ENCODE assay signal across 11 cellular contexts in the genomic region with DNA sequence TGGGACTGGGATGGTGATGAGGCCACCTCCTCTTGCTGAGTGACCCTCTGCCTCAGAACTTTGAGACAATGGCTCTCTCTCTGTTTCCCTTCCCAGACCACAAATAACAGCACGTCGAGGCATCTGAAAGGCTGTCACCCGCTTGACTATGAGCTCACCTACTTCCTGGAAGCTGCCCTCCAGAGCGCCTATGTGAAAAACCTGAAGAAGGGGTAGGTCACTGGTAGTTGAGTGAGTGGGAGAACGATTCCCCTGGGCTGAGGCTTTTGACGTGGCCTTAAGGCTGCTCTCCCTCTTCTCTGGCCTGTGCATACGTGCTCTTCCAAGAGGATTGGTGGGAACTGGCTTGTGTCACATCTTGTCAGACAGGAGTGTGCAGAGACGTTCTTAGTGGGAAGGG. TPM values are rescaled to one million over a fixed set of nuclear protein-coding genes. Genes with fewer than 3 reads are reported as not detected.
A peak's percentile ranks its signal among the peaks of the same experiment; 100 is the strongest.
DNase-seq lines count a peak whose midpoint lies in the region; ATAC-seq and TF ChIP-seq lines count a peak whose summit lies in the region.
"Had no signal": no experiment of that assay in that cellular context is flagged by ENCODE, and none has a peak within 500 bp of the region (broad histone marks: within the 10 kb centered on the region; RNA-seq: fewer than 3 reads in every experiment).

No MANE protein-coding gene starts in this region.

- H2AFZ ChIP-seq in DND-41 (ENCODE audit: low read depth, low read length): no peak overlapping the region

- H3K27ac Mint-ChIP-seq in naive thymus-derived CD8-positive, alpha-beta T cell: peak overlapping the region; percentile 76 to 98 (median 92)

- H3K4me2 ChIP-seq in DND-41 (ENCODE audit: insufficient read depth, low read length): no peak overlapping the region

- peaks cover 19% of the 10 kb centered on the region for H4K20me1 ChIP-seq in DND-41 (ENCODE audit: insufficient read depth, low read length)

- 0 out of 2 replicates have a peak overlapping the region, but pooled peaks have one; percentile 39 for H3K27ac ChIP-seq in DND-41 (ENCODE audit: low read length)
- H3K27ac ChIP-seq: right atrium auricular region, SJSA1 had no signal

- no peaks in the 10 kb centered on the region for H3K4me1 ChIP-seq in DND-41 (ENCODE audit: insufficient read depth, low read length)

- no peaks in the 10 kb centered on the region for H3K9me3 Mint-ChIP-seq in naive thymus-derived CD8-positive, alpha-beta T cell

- no peak overlapping the region for H3K9ac ChIP-seq in DND-41 (ENCODE audit: low read depth, low read length)

- POLR2A ChIA-PET in naive thymus-derived CD8-positive, alpha-beta T cell (lab: Charles Lee): no interaction called here

- H3K4me3 Mint-ChIP-seq in naive thymus-derived CD8-positive, alpha-beta T cell: peak overlapping the region; percentile 23 to 86 (median 68)

- no peak for TF ChIP-seq CTCF in DND-41 (IDR thresholded peaks at IDR 0.05; ENCODE audit: borderline replicate concordance, extremely low read depth, low read length, poor library complexity, severe bottlenecking)

- H3K4me1 Mint-ChIP-seq in naive thymus-derived CD8-positive, alpha-beta T cell: peaks cover 31 to 73% (median 37%) of the 10 kb centered on the region in 4 donors

- H3K9me3 ChIP-seq in DND-41 (ENCODE audit: insufficient read depth, low read length, severe bottlenecking): no peaks in the 10 kb centered on the region
- H3K9me3 ChIP-seq: right atrium auricular region, SJSA1 had no signal

- peaks cover 14% of the 10 kb centered on the region for H3K79me2 ChIP-seq in DND-41 (ENCODE audit: insufficient read depth, low read length)

- H3K36me3 Mint-ChIP-seq in naive thymus-derived CD8-positive, alpha-beta T cell: peaks cover 0 to 39% (median 3%) of the 10 kb centered on the region in 3 donors

- H3K4me3 ChIP-seq in DND-41 (ENCODE audit: low read depth in 1 of 2, low read length in 2 of 2): no peak overlapping the region
- H3K4me3 ChIP-seq: right atrium auricular region, SJSA1 had no signal

- ATAC-seq in DND-41 (ENCODE audit: insufficient read depth, low read depth): no peak
- peak; percentile 32 for ATAC-seq in GM21723 (IDR thresholded peaks at IDR 0.05; ENCODE audit: unreplicated experiment)
- peak; percentile 33 to 47 for ATAC-seq in naive thymus-derived CD8-positive, alpha-beta T cell
- ATAC-seq in HG02763 (IDR thresholded peaks at IDR 0.05; ENCODE audit: unreplicated experiment): no peak

- DNase-seq in DND-41 (no peak), UCSD-AML1 (lab: John Stamatoyannopoulos, UW; ENCODE audit: unreplicated experiment) (peak; percentile 25), GM03348 (ENCODE audit: low spot score) (no peak), kidney glomerular epithelial cell (lab: John Stamatoyannopoulos, UW) (no peak), iPS-NIHi11 (ENCODE audit: low spot score) (no peak)
- peak in 5 of 10 donors; percentile 15 to 41 (median 29) for DNase-seq in naive thymus-derived CD8-positive, alpha-beta T cell
- DNase-seq: NCI-H226 had no signal

- no peaks in the 10 kb centered on the region for H3K27me3 ChIP-seq in DND-41 (ENCODE audit: insufficient read depth, low read length, poor library complexity)
- H3K27me3 ChIP-seq: right atrium auricular region, SJSA1 had no signal

- H3K36me3 ChIP-seq in DND-41 (ENCODE audit: insufficient read depth, low read length): peaks cover 89% of the 10 kb centered on the region

- no peaks in the 10 kb centered on the region for H3K27me3 Mint-ChIP-seq in naive thymus-derived CD8-positive, alpha-beta T cell

RNA-seq across cellular contexts. Expression of gene TTC7A, which starts 37.7 kb away (rescaled TPM):
- 10 to 100 TPM; 40.6 to 44.9 TPM for total RNA-seq in naive thymus-derived CD8-positive, alpha-beta T cell
- polyA plus RNA-seq in naive thymus-derived CD8-positive, alpha-beta T cell: 10 to 100 TPM in 1 of 3 donors, 1 to 10 TPM in 2; 6.2 to 16.2 (median 9.3) TPM

Comparison
In these comparisons a context has a peak if more than half of its experiments do, and no peak if none do; other contexts are left out.
1. ATAC-seq: peak in GM21723 (single experiment) and naive thymus-derived CD8-positive, alpha-beta T cell (2 of 2); none in DND-41 (single experiment) and HG02763 (single experiment).